Comparison of ENCODE assay signal across 9 cellular contexts in the genomic region with DNA sequence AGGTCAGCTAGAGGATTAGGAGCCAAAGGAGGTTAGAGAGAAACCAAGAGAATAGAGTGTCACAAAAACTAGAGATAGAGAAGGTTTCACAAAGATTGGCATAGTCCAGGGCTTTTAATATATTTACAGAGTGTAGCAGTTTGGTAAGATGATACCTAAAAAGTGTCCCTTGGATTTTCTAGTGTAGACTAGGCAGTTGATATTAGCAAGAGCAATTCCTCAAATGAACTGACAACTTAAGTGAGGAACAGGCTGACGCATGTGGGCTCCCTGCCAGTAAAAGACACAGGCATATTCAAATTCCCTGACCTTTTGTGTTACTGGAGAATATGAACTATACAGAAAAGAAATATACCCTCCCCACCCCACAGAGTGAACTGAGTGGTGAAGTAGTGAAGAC. TPM values are rescaled to one million over a fixed set of nuclear protein-coding genes. Genes with fewer than 3 reads are reported as not detected.
DNase-seq lines count a peak whose midpoint lies in the region; ATAC-seq, FAIRE-seq and TF ChIP-seq lines count a peak whose summit lies in the region.
"Had no signal": no experiment of that assay in that cellular context is flagged by ENCODE, and none has a peak within 500 bp of the region (broad histone marks: within the 10 kb centered on the region; RNA-seq: fewer than 3 reads in every experiment).

No MANE protein-coding gene starts in this region.

- intact Hi-C loops in endothelial cell of umbilical vein (cut with micrococcal nuclease) = no loop called here
- intact Hi-C loops in activated T-helper 1 cell treated with anti-CD3 and anti-CD28 coated beads, Interleukin-12 subunit alpha, Interleukin-12 subunit beta, Interleukin-2, Interleukin-4 antibody, amounts not matched to agents 30 ng/mL and 10 ng/mL and 1 ng/mL, durations not matched to agents 14 hours and 24 hours and 36 hours (cut with micrococcal nuclease) = no loop called here

- H2AFZ ChIP-seq in endothelial cell of umbilical vein (ENCODE audit: low read depth, low read length) = no peak overlapping the region

- no peaks in the 10 kb centered on the region for H3K4me1 Mint-ChIP-seq in activated T-helper 1 cell treated with anti-CD3 and anti-CD28 coated beads, Interleukin-12 subunit alpha, Interleukin-12 subunit beta, Interleukin-2, Interleukin-4 antibody, amounts not matched to agents 30 ng/mL and 10 ng/mL and 1 ng/mL, durations not matched to agents 14 hours and 24 hours and 36 hours (ENCODE audit: low read depth)

- no peak for TF ChIP-seq POLR2A in endothelial cell of umbilical vein (IDR thresholded peaks at IDR 0.05; ENCODE audit: low read depth, low read length)

- H3K36me3 Mint-ChIP-seq in activated T-helper 1 cell treated with anti-CD3 and anti-CD28 coated beads, Interleukin-12 subunit alpha, Interleukin-12 subunit beta, Interleukin-2, Interleukin-4 antibody, amounts not matched to agents 30 ng/mL and 10 ng/mL and 1 ng/mL, durations not matched to agents 14 hours and 24 hours and 36 hours (ENCODE audit: low read depth) = peaks cover 1% of the 10 kb centered on the region

- no peak for TF ChIP-seq CTCF in HEK293 (tag by site-specific recombination; IDR thresholded peaks at IDR 0.05)
- TF ChIP-seq CTCF in endothelial cell of umbilical vein (IDR thresholded peaks at IDR 0.05; ENCODE audit: extremely low read depth in 1 of 2, insufficient read depth in 1 of 2, low read depth in 1 of 2, low read length in 2 of 2) = no peak
- TF ChIP-seq CTCF in omental fat pad (IDR thresholded peaks at IDR 0.05) = no peak

- no peak overlapping the region for H3K4me3 ChIP-seq in HEK293 (ENCODE audit: low read depth, low read length)
- no peak overlapping the region for H3K4me3 ChIP-seq in endothelial cell of umbilical vein (replicated peaks in 1 of 3; ENCODE audit: insufficient read depth in 1 of 3, low read depth in 1 of 3, low read length in 3 of 3)
- H3K4me3 ChIP-seq: pancreas had no signal

- H3K27ac ChIP-seq in HEK293 (ENCODE audit: extremely low read depth, low read depth, low read length) = no peak overlapping the region
- H3K27ac ChIP-seq in endothelial cell of umbilical vein (ENCODE audit: insufficient read depth, low read depth, low read length) = no peak overlapping the region
- H3K27ac ChIP-seq: pancreas had no signal

- ATAC-seq in omental fat pad (ENCODE audit: low FRiP score) = peak; percentile 48

- no peak overlapping the region for H3K27ac Mint-ChIP-seq in activated T-helper 1 cell treated with anti-CD3 and anti-CD28 coated beads, Interleukin-12 subunit alpha, Interleukin-12 subunit beta, Interleukin-2, Interleukin-4 antibody, amounts not matched to agents 30 ng/mL and 10 ng/mL and 1 ng/mL, durations not matched to agents 14 hours and 24 hours and 36 hours

- H3K36me3 ChIP-seq in HEK293 (ENCODE audit: control insufficient read depth in 2 of 2, insufficient read depth in 1 of 2, low read length in 2 of 2) (peaks cover 0 to 12% of the 10 kb centered on the region in 2 experiments; a peak in 1 of 3 replicates), endothelial cell of umbilical vein (ENCODE audit: control insufficient read depth in 2 of 2, extremely low read depth in 1 of 2, insufficient read depth in 2 of 2, low read length in 2 of 2) (no peaks in the 10 kb centered on the region)
- H3K36me3 ChIP-seq: pancreas had no signal

- BruUV-seq in endothelial cell of umbilical vein (replicated peaks; lab: Mats Ljungman, UMichigan) = no TSS peak

- dilution Hi-C loops in endothelial cell of umbilical vein (cut with MboI; ENCODE audit: extremely low pct_ligation_motif_present, low sequenced_read_pairs) = no loop called here

- POLR2A ChIA-PET in HEK293 (lab: Yijun Ruan, JAX) = no interaction called here
- POLR2A ChIA-PET in endothelial cell of umbilical vein (lab: Charles Lee) = no interaction called here

- H3K4me3 Mint-ChIP-seq in activated T-helper 1 cell treated with anti-CD3 and anti-CD28 coated beads, Interleukin-12 subunit alpha, Interleukin-12 subunit beta, Interleukin-2, Interleukin-4 antibody, amounts not matched to agents 30 ng/mL and 10 ng/mL and 1 ng/mL, durations not matched to agents 14 hours and 24 hours and 36 hours = no peak overlapping the region

- H3K9me1 ChIP-seq in endothelial cell of umbilical vein (replicated peaks; ENCODE audit: control insufficient read depth, extremely low read depth, insufficient read depth, low read length) = no peaks in the 10 kb centered on the region

- H3K79me2 ChIP-seq in endothelial cell of umbilical vein (ENCODE audit: control insufficient read depth, insufficient read depth, low read length) = no peaks in the 10 kb centered on the region

- no peaks in the 10 kb centered on the region for H3K9me3 Mint-ChIP-seq in activated T-helper 1 cell treated with anti-CD3 and anti-CD28 coated beads, Interleukin-12 subunit alpha, Interleukin-12 subunit beta, Interleukin-2, Interleukin-4 antibody, amounts not matched to agents 30 ng/mL and 10 ng/mL and 1 ng/mL, durations not matched to agents 14 hours and 24 hours and 36 hours

- H3K9me3 ChIP-seq in HEK293 (ENCODE audit: control insufficient read depth, insufficient read depth, low read depth, low read length) (no peaks in the 10 kb centered on the region), endothelial cell of umbilical vein (replicated peaks; ENCODE audit: control insufficient read depth, insufficient read depth, low read length) (no peaks in the 10 kb centered on the region)
- H3K9me3 ChIP-seq: pancreas had no signal

- H3K9ac ChIP-seq in endothelial cell of umbilical vein (replicated peaks; ENCODE audit: extremely low read depth, insufficient read depth, low read length) = no peak overlapping the region

- H3K27me3 ChIP-seq in endothelial cell of umbilical vein (ENCODE audit: control insufficient read depth in 2 of 2, insufficient read depth in 2 of 2, low read length in 2 of 2) = no peaks in the 10 kb centered on the region
- H3K27me3 ChIP-seq: pancreas had no signal

- H3K27me3 Mint-ChIP-seq in activated T-helper 1 cell treated with anti-CD3 and anti-CD28 coated beads, Interleukin-12 subunit alpha, Interleukin-12 subunit beta, Interleukin-2, Interleukin-4 antibody, amounts not matched to agents 30 ng/mL and 10 ng/mL and 1 ng/mL, durations not matched to agents 14 hours and 24 hours and 36 hours (ENCODE audit: insufficient read depth) = no peaks in the 10 kb centered on the region

- DNase-seq in NCI-H2171 (lab: John Stamatoyannopoulos, UW) = peak; percentile 7
- DNase-seq in endothelial cell of umbilical vein (ENCODE audit: low read depth, low spot score) = peak; percentile 78
- DNase-seq in omental fat pad (ENCODE audit: low spot score) = no peak
- DNase-seq in activated T-helper 1 cell treated with anti-CD3 and anti-CD28 coated beads, Interleukin-12 subunit alpha, Interleukin-12 subunit beta, Interleukin-2, Interleukin-4 antibody, amounts not matched to agents 30 ng/mL and 10 ng/mL and 1 ng/mL, durations not matched to agents 14 hours and 24 hours and 36 hours (ENCODE audit: low spot score) = no peak
- DNase-seq in stimulated activated CD4-positive, alpha-beta T cell treated with anti-CD3 and anti-CD28 coated beads, Interleukin-2, amount 100 ng/mL, for 48 hours = no peak
- DNase-seq in H4 (ENCODE audit: low spot score) = no peak
- DNase-seq: T-helper 1 cell had no signal

- H3K4me1 ChIP-seq in HEK293 (ENCODE audit: control insufficient read depth, insufficient read depth, low read length) (peaks cover 13% of the 10 kb centered on the region), endothelial cell of umbilical vein (ENCODE audit: control insufficient read depth, extremely low read depth, insufficient read depth, low read length) (peaks cover 2% of the 10 kb centered on the region)
- H3K4me1 ChIP-seq: pancreas had no signal

- no peaks in the 10 kb centered on the region for H4K20me1 ChIP-seq in endothelial cell of umbilical vein (replicated peaks; ENCODE audit: control insufficient read depth, extremely low read depth, insufficient read depth, low read length)

- H3K4me2 ChIP-seq in endothelial cell of umbilical vein (ENCODE audit: insufficient read depth, low read length) = no peak overlapping the region

- CTCF ChIA-PET in HEK293 (lab: Yijun Ruan, JAX) (interaction anchor here (0.6 to 2.7 kb wide), 9 partner anchors 21 to 138 kb away, joined by 3 to 37 read pairs (median 6); partner anchors contain the start of gene NMBR), endothelial cell of umbilical vein (lab: Charles Lee) (interaction anchor here (0.7 to 3.4 kb wide), 11 partner anchors 9 to 288 kb away, joined by 3 to 25 read pairs (median 4); no protein-coding TSS in a partner anchor)

- no peak for FAIRE-seq in endothelial cell of umbilical vein (lab: Jason Lieb, UNC)
- FAIRE-seq: pancreas had no signal

RNA-seq across cellular contexts. Expression of gene VTA1, which starts 40.1 kb away (rescaled TPM):
- total RNA-seq in endothelial cell of umbilical vein (40.9 and 45.8 TPM in 2 replicates), omental fat pad (10 to 100 TPM; 27.4 to 38.5 (median 34.9) TPM)
- polyA plus RNA-seq in endothelial cell of umbilical vein = 38.3 and 39.0 TPM in 2 replicates
- 46.8 and 48.6 TPM in 2 replicates for polyA plus RNA-seq in endothelial cell of umbilical vein (2011; cell fraction: cytosol; rRNA removed)
- 33.1 and 38.9 TPM in 2 replicates for polyA plus RNA-seq in endothelial cell of umbilical vein (2011; cell fraction: nucleus; rRNA removed)
- polyA plus RNA-seq in endothelial cell of umbilical vein (2012) = 35.1 and 50.9 TPM in 2 replicates
- polyA minus RNA-seq in endothelial cell of umbilical vein = 54.9 and 55.9 TPM in 2 replicates
- 29.0 TPM for polyA minus RNA-seq in endothelial cell of umbilical vein (2011; cell fraction: cytosol; rRNA and poly(A)+ RNA removed)
- polyA minus RNA-seq in endothelial cell of umbilical vein (2011; cell fraction: nucleus; rRNA and poly(A)+ RNA removed) = 39.1 and 50.8 TPM in 2 replicates
- total RNA-seq in activated T-helper 1 cell treated with anti-CD3 and anti-CD28 coated beads, Interleukin-12 subunit alpha, Interleukin-12 subunit beta, Interleukin-2, Interleukin-4 antibody, amounts not matched to agents 30 ng/mL and 10 ng/mL and 1 ng/mL, durations not matched to agents 14 hours and 24 hours and 36 hours = 52.4 and 59.6 TPM in 2 replicates
- total RNA-seq in H4 (2014; rRNA removed; shearing (Covaris generic)) = 53.7 and 66.7 TPM in 2 replicates

RNA-seq across cellular contexts. Expression of gene NMBR, which starts 40.3 kb away (rescaled TPM):
- total RNA-seq in endothelial cell of umbilical vein (not detected in 2 replicates), omental fat pad (not detected)
- polyA plus RNA-seq in endothelial cell of umbilical vein = 0.08 TPM in 1 of 2 replicates, not detected in the other
- polyA plus RNA-seq in endothelial cell of umbilical vein (2011; cell fraction: cytosol; rRNA removed) = not detected in 2 replicates
- 0.10 TPM in 1 of 2 replicates, not detected in the other for polyA plus RNA-seq in endothelial cell of umbilical vein (2011; cell fraction: nucleus; rRNA removed)
- polyA plus RNA-seq in endothelial cell of umbilical vein (2012) = not detected in 2 replicates
- polyA minus RNA-seq in endothelial cell of umbilical vein = not detected in 2 replicates
- not detected for polyA minus RNA-seq in endothelial cell of umbilical vein (2011; cell fraction: cytosol; rRNA and poly(A)+ RNA removed)
- not detected in 2 replicates for polyA minus RNA-seq in endothelial cell of umbilical vein (2011; cell fraction: nucleus; rRNA and poly(A)+ RNA removed)
- total RNA-seq in activated T-helper 1 cell treated with anti-CD3 and anti-CD28 coated beads, Interleukin-12 subunit alpha, Interleukin-12 subunit beta, Interleukin-2, Interleukin-4 antibody, amounts not matched to agents 30 ng/mL and 10 ng/mL and 1 ng/mL, durations not matched to agents 14 hours and 24 hours and 36 hours = not detected in 2 replicates
- not detected in 2 replicates for total RNA-seq in H4 (2014; rRNA removed; shearing (Covaris generic))
- polyA plus RNA-seq: pancreas had no signal

RNA-seq across cellular contexts. Expression of gene GJE1, which starts 54.5 kb away (rescaled TPM):
- total RNA-seq in endothelial cell of umbilical vein (not detected in 2 replicates), omental fat pad (not detected)
- polyA plus RNA-seq in endothelial cell of umbilical vein = not detected in 2 replicates
- polyA plus RNA-seq in endothelial cell of umbilical vein (2011; cell fraction: cytosol; rRNA removed) = not detected in 2 replicates
- polyA plus RNA-seq in endothelial cell of umbilical vein (2011; cell fraction: nucleus; rRNA removed) = not detected in 2 replicates
- not detected in 2 replicates for polyA plus RNA-seq in endothelial cell of umbilical vein (2012)
- not detected in 2 replicates for polyA minus RNA-seq in endothelial cell of umbilical vein
- polyA minus RNA-seq in endothelial cell of umbilical vein (2011; cell fraction: cytosol; rRNA and poly(A)+ RNA removed) = not detected
- not detected in 2 replicates for polyA minus RNA-seq in endothelial cell of umbilical vein (2011; cell fraction: nucleus; rRNA and poly(A)+ RNA removed)
- not detected in 2 replicates for total RNA-seq in activated T-helper 1 cell treated with anti-CD3 and anti-CD28 coated beads, Interleukin-12 subunit alpha, Interleukin-12 subunit beta, Interleukin-2, Interleukin-4 antibody, amounts not matched to agents 30 ng/mL and 10 ng/mL and 1 ng/mL, durations not matched to agents 14 hours and 24 hours and 36 hours
- total RNA-seq in H4 (2014; rRNA removed; shearing (Covaris generic)) = not detected in 2 replicates
- total RNA-seq: pancreas had no signal
- polyA plus RNA-seq: pancreas had no signal

Comparison
In these comparisons a context has a peak if more than half of its experiments do, and no peak if none do; other contexts are left out.
1. DNase-seq: peak in NCI-H2171 (single experiment) and endothelial cell of umbilical vein (single experiment); none in omental fat pad (single experiment), activated T-helper 1 cell treated with anti-CD3 and anti-CD28 coated beads, Interleukin-12 subunit alpha, Interleukin-12 subunit beta, Interleukin-2, Interleukin-4 antibody, amounts not matched to agents 30 ng/mL and 10 ng/mL and 1 ng/mL, durations not matched to agents 14 hours and 24 hours and 36 hours (single experiment), stimulated activated CD4-positive, alpha-beta T cell treated with anti-CD3 and anti-CD28 coated beads, Interleukin-2, amount 100 ng/mL, for 48 hours (0 of 2) and H4 (single experiment).